Comparison of ENCODE assay signal across 8 cellular contexts in genomic region chr19:12156254-12157058, GRCh38. TPM values are rescaled to one million over a fixed set of nuclear protein-coding genes. Genes with fewer than 3 reads are reported as not detected.
DNase-seq lines count a peak whose midpoint lies in the region; ATAC-seq, FAIRE-seq and TF ChIP-seq lines count a peak whose summit lies in the region.

ZNF625 (minus strand) TSS chr19:12156734; CDS start chr19:12156558, 176 bp downstream.

- peak; percentile 48 for DNase-seq in CD14-positive monocyte (ENCODE audit: low spot score)
- peak; percentile 91 for DNase-seq in HuH-7.5 (ENCODE audit: low spot score)
- DNase-seq in RCC 7860 (ENCODE audit: low spot score) = peak; percentile 77
- peak; percentile 84 to 91 (median 89) for DNase-seq in body of pancreas
- peak; percentile 88 for DNase-seq in iPS DF 19.7 (ENCODE audit: low read depth, low spot score)
- DNase-seq in psoas muscle = peak; percentile 81 to 84
- DNase-seq in Caco-2 = no peak

- CTCF ChIA-PET in Caco-2 (lab: Charles Lee) = no interaction called here

- POLR2A ChIA-PET in Caco-2 (lab: Charles Lee) = no interaction called here

- H3K27me3 Mint-ChIP-seq in CD14-positive monocyte (ENCODE audit: low read depth in 3 of 3) (peaks cover 2 to 18% (median 10%) of the 10 kb centered on the region in 3 donors), Caco-2 (ENCODE audit: insufficient read depth, unreplicated experiment) (peaks cover 2% of the 10 kb centered on the region)

- H3K4me3 Mint-ChIP-seq in CD14-positive monocyte (peak within 1 kb of the TSS; percentile 87 to 92), Caco-2 (ENCODE audit: unreplicated experiment) (no peak within 1 kb of the TSS)

- FAIRE-seq in RCC 7860 (lab: Jason Lieb, UNC) = peak; percentile 84

- TF ChIP-seq POLR2A in GM19099 (IDR thresholded peaks at IDR 0.05; ENCODE audit: extremely low read depth, insufficient read length, low read depth) (peak; percentile 55), body of pancreas (IDR thresholded peaks at IDR 0.05) (peak in 2 of 3 donors; percentile 70 to 74)

- no TSS peak for BruUV-seq in Caco-2 (replicated peaks; lab: Mats Ljungman, UMichigan)

- TF ChIP-seq CTCF in CD14-positive monocyte (IDR thresholded peaks at IDR 0.05) (no peak), body of pancreas (IDR thresholded peaks at IDR 0.05) (no peak), psoas muscle (IDR thresholded peaks at IDR 0.05) (no peak), Caco-2 (IDR thresholded peaks at IDR 0.05; ENCODE audit: insufficient read depth in 1 of 2, low read depth in 1 of 2, low read length in 1 of 2, severe bottlenecking in 1 of 2, unreplicated experiment in 1 of 2) (no peak)

- H3K27ac ChIP-seq in body of pancreas = peak within 1 kb of the TSS; percentile 18 to 82 (median 76)
- H3K27ac ChIP-seq in psoas muscle = peak within 1 kb of the TSS; percentile 54

- H3K36me3 ChIP-seq in body of pancreas (replicated peaks in 1 of 2; ENCODE audit: insufficient read depth in 1 of 2, low read depth in 2 of 2) (no peaks in the 10 kb centered on the region), psoas muscle (ENCODE audit: insufficient read depth in 1 of 2, low read depth in 1 of 2) (no peaks in the 10 kb centered on the region), Caco-2 (ENCODE audit: control insufficient read depth, insufficient read depth, low read length) (no peaks in the 10 kb centered on the region)

- H3K9me3 Mint-ChIP-seq in CD14-positive monocyte (peaks cover 3 to 30% (median 14%) of the 10 kb centered on the region in 7 donors), Caco-2 (ENCODE audit: unreplicated experiment) (peaks cover 8% of the 10 kb centered on the region)

- peak within 1 kb of the TSS in 4 of 7 donors; percentile 5 to 69 (median 56) for H3K27ac Mint-ChIP-seq in CD14-positive monocyte
- no peak within 1 kb of the TSS for H3K27ac Mint-ChIP-seq in Caco-2 (ENCODE audit: unreplicated experiment)

- no peaks in the 10 kb centered on the region for H3K9me3 ChIP-seq in body of pancreas
- H3K9me3 ChIP-seq in psoas muscle = no peaks in the 10 kb centered on the region
- H3K9me3 ChIP-seq in Caco-2 = no peaks in the 10 kb centered on the region

- H3K36me3 Mint-ChIP-seq in CD14-positive monocyte (peaks cover 2 to 8% of the 10 kb centered on the region in 2 donors), Caco-2 (ENCODE audit: insufficient read depth, unreplicated experiment) (no peaks in the 10 kb centered on the region)

- H3K27me3 ChIP-seq in body of pancreas = no peaks in the 10 kb centered on the region
- peaks cover 0 to 7% (median 0%) of the 10 kb centered on the region in 3 donors for H3K27me3 ChIP-seq in psoas muscle (ENCODE audit: insufficient read depth in 3 of 3, low read length in 2 of 3)
- H3K27me3 ChIP-seq in Caco-2 (replicated peaks; ENCODE audit: control insufficient read depth, insufficient read depth, low read length) = no peaks in the 10 kb centered on the region

- peak; percentile 97 for ATAC-seq in body of pancreas
- ATAC-seq in psoas muscle = peak; percentile 46 to 93 (median 68)

- intact Hi-C loops in CD14-positive monocyte (cut with micrococcal nuclease) (no loop called here), body of pancreas (cut with DNase I) (no loop called here), psoas muscle (cut with DNase I) (no loop called here), Caco-2 (cut with micrococcal nuclease; ENCODE audit: unreplicated experiment) (no loop called here)

- H3K4me1 ChIP-seq in body of pancreas (peaks cover 4% of the 10 kb centered on the region), psoas muscle (no peaks in the 10 kb centered on the region), Caco-2 (no peaks in the 10 kb centered on the region)

- H3K4me3 ChIP-seq in body of pancreas (peak within 1 kb of the TSS; percentile 76 to 95), psoas muscle (peak within 1 kb of the TSS; percentile 78), Caco-2 (ENCODE audit: low read depth, low read length) (no peak within 1 kb of the TSS)

- H3K4me1 Mint-ChIP-seq in CD14-positive monocyte (peaks cover 20% of the 10 kb centered on the region), Caco-2 (ENCODE audit: low read depth, unreplicated experiment) (no peaks in the 10 kb centered on the region)

- WGBS in body of pancreas, 2 donors = 1% methylated on average over 15 to 57 of the region's 57 CpGs
- WGBS in psoas muscle, 3 donors = 0 to 2% (median 1%) methylated on average over 52 to 57 of the region's 57 CpGs

RNA-seq across cellular contexts. Expression of gene ZNF625, which starts in this region (rescaled TPM):
- under 1 TPM in 1 of 2 donors, not detected in 1; 0.37 TPM for polyA plus RNA-seq in CD14-positive monocyte
- 1 to 10 TPM; 2.3 to 2.9 TPM for total RNA-seq in body of pancreas
- total RNA-seq in psoas muscle = 1 to 10 TPM in 2 of 4 donors, under 1 TPM in 2; 0.36 to 2.9 (median 1.1) TPM
- under 1 TPM in 2 of 3 donors, not detected in 1; 0.12 to 0.46 TPM for polyA plus RNA-seq in psoas muscle
- total RNA-seq in Caco-2 (2022) = not detected in 2 replicates

Comparison
In these comparisons a context has a peak if more than half of its experiments do, and no peak if none do; other contexts are left out.
1. Peak in DNase-seq in CD14-positive monocyte; RNA of the gene not detected or under 1 TPM.
2. DNase-seq: peak in HuH-7.5 (single experiment), RCC 7860 (single experiment), body of pancreas (4 of 4), iPS DF 19.7 (single experiment) and psoas muscle (2 of 2); none in Caco-2 (0 of 2).